9 cellular contexts compared by ENCODE assay signal in the genomic region with DNA sequence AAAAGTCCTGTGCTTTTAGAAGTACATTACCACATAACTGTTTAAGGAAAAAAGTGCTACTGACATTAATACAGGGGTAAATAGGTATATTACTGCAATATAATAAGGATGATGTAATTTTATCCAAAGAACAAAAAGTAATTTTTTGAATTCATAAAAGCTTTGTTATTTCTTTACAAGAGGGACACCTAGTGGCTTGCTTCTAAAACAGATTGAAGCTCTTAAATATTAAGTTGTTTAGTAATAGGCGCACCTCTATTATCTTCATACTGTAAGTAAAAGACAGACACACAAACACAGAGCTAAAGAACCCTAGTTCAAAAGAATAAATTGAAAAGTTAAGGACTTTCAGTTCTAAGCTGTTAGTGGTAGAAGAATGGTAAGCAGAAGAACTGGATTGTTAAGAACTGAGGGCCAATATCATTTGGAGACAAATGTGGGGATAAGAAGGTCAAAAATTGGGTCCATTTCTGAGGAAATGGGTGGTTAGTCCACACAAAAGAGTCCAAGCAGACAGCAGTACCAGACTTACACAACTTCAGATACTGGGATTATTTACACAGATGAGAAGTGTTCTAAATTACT. TPM values are rescaled to one million over a fixed set of nuclear protein-coding genes. Genes with fewer than 3 reads are reported as not detected.
DNase-seq lines count a peak whose midpoint lies in the region; ATAC-seq and TF ChIP-seq lines count a peak whose summit lies in the region.
"Had no signal": no experiment of that assay in that cellular context is flagged by ENCODE, and none has a peak within 500 bp of the region (broad histone marks: within the 10 kb centered on the region; RNA-seq: fewer than 3 reads in every experiment).

No MANE protein-coding gene starts in this region.

- peak; percentile 3 for DNase-seq in NCI-H2227 (lab: John Stamatoyannopoulos, UW; ENCODE audit: unreplicated experiment)
- DNase-seq in NCI-H2227 treated with DMSO at 0.1 percent for 48 hours (lab: John Stamatoyannopoulos, UW): no peak
- no peak for DNase-seq in Peyer's patch
- peak; percentile 70 for DNase-seq in fibroblast of the conjunctiva (ENCODE audit: low read depth)
- DNase-seq in superior temporal gyrus (ENCODE audit: extremely low spot score): peak; percentile 65
- no peak for DNase-seq in effector memory CD4-positive, alpha-beta T cell
- DNase-seq: DMS79 treated with DMSO at 0.1 percent for 48 hours had no signal

- TF ChIP-seq CTCF in Peyer's patch (IDR thresholded peaks at IDR 0.05): peak in 4 of 6 experiments; percentile 29 to 58 (median 51)

- ATAC-seq in HG03571 (IDR thresholded peaks at IDR 0.05; ENCODE audit: unreplicated experiment) (no peak), HG02759 (IDR thresholded peaks at IDR 0.05; ENCODE audit: unreplicated experiment) (no peak)

- no peak overlapping the region for H3K27ac ChIP-seq in Peyer's patch
- H3K27ac ChIP-seq in effector memory CD4-positive, alpha-beta T cell (ENCODE audit: insufficient read depth, low read length, poor library complexity, severe bottlenecking): no peak overlapping the region

- no peaks in the 10 kb centered on the region for H3K27me3 ChIP-seq in Peyer's patch
- no peaks in the 10 kb centered on the region for H3K27me3 ChIP-seq in effector memory CD4-positive, alpha-beta T cell (replicated peaks; ENCODE audit: control insufficient read depth, insufficient read depth, low read length, poor library complexity, severe bottlenecking)

- no peaks in the 10 kb centered on the region for H3K36me3 ChIP-seq in Peyer's patch
- peaks cover 8% of the 10 kb centered on the region for H3K36me3 ChIP-seq in effector memory CD4-positive, alpha-beta T cell (ENCODE audit: control insufficient read depth, insufficient read depth, low read length)

- H3K4me3 ChIP-seq in Peyer's patch: no peak overlapping the region
- H3K4me3 ChIP-seq in effector memory CD4-positive, alpha-beta T cell (ENCODE audit: insufficient read depth, low read depth, low read length, poor library complexity, severe bottlenecking): no peak overlapping the region

- H3K4me1 ChIP-seq in Peyer's patch: no peaks in the 10 kb centered on the region
- no peaks in the 10 kb centered on the region for H3K4me1 ChIP-seq in effector memory CD4-positive, alpha-beta T cell (ENCODE audit: control insufficient read depth, insufficient read depth, low read length, poor library complexity, severe bottlenecking)

- no peaks in the 10 kb centered on the region for H3K9me3 ChIP-seq in Peyer's patch
- H3K9me3 ChIP-seq in effector memory CD4-positive, alpha-beta T cell (ENCODE audit: control insufficient read depth, low read length): no peaks in the 10 kb centered on the region

- no peak for TF ChIP-seq POLR2A in Peyer's patch (IDR thresholded peaks at IDR 0.05)

RNA-seq across cellular contexts. Expression of a gene that starts 15.4 kb away (rescaled TPM):
- 10 to 100 TPM in 1 of 4 donors, 1 to 10 TPM in 3; 5.5 to 21.5 (median 8.1) TPM for total RNA-seq in Peyer's patch

Comparison
In these comparisons a context has a peak if more than half of its experiments do, and no peak if none do; other contexts are left out.
1. DNase-seq: peak in NCI-H2227 (single experiment), fibroblast of the conjunctiva (single experiment) and superior temporal gyrus (single experiment); none in NCI-H2227 treated with DMSO at 0.1 percent for 48 hours (single experiment), Peyer's patch (0 of 3) and effector memory CD4-positive, alpha-beta T cell (0 of 3).